In the genomic region with DNA sequence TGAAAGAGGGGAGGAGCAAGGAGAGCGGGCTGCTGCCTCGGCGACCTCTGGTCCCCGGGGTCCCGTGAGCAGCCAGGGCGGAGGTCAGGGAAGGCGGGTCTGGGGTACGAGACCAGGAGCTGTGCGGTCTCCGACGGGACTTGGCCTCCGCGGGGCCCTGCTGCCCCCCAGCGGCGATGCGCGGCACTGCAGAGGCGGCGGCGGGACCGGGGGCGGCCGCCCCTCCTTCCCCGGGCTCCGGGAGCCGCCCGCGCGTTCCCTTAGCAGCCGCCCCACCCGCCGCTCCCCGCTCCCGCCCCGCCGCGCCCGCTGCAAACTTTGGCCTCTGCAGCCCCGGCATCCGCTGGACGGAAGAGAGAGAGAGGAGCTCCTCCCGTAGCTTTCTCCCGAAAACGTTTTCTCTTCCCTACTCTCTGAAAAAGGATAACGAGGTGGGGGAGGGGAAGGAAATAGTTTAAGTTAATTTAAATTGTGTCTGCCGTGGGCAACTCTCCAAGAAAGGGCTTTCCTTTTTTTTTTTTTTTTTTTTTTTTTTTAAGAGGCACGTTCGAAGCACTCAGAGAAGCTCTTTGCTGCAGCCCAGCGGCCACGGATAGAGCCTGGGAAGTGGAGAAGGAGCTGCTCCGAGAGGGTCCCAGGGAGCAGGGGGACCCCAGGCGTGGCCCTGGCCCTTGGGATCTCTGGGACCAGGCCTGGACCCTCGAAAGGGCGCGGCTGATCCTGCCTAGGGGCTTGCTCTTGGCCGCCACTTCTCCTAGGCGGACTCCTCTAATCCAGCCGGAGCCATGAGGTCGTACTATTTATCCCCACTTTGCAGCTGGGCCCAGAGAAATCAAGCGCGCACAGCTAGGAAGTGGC, we compare ENCODE assay signal across 8 cellular contexts. TPM values are rescaled to one million over a fixed set of nuclear protein-coding genes. Genes with fewer than 3 reads are reported as not detected.
A peak's percentile ranks its signal among the peaks of the same experiment; 100 is the strongest.
DNase-seq lines count a peak whose midpoint lies in the region; TF ChIP-seq lines count a peak whose summit lies in the region.

No MANE protein-coding gene starts in this region.

- 12% methylated on average over 61 of the region's 61 CpGs for WGBS in thymus

- H3K4me3 ChIP-seq in GM12875 (ENCODE audit: low read depth, low read length) (no peak overlapping the region), SK-N-MC (peak overlapping the region; percentile 78), parathyroid adenoma (ENCODE audit: low read depth, low read length) (no peak overlapping the region), thymus (ENCODE audit: low read length) (peak overlapping the region; percentile 37)

- peak; percentile 76 for DNase-seq in HuH-7 (ENCODE audit: low spot score)
- DNase-seq in SK-N-MC (ENCODE audit: low read depth, low spot score), result peak; percentile 65
- DNase-seq in activated naive CD4-positive, alpha-beta T cell treated with anti-CD3 and anti-CD28 coated beads for 36 hours, result peak; percentile 79
- peak; percentile 92 for DNase-seq in glutamatergic neuron
- no peak for DNase-seq in NCI-H128 (lab: John Stamatoyannopoulos, UW; ENCODE audit: unreplicated experiment)

- TF ChIP-seq CTCF in GM12875 (IDR thresholded peaks at IDR 0.05; ENCODE audit: borderline replicate concordance, insufficient read depth, low read depth, low read length) (peak; percentile 99), glutamatergic neuron (IDR thresholded peaks at IDR 0.05; ENCODE audit: partially characterized antibody, unreplicated experiment) (peak; percentile 99), parathyroid adenoma (IDR thresholded peaks at IDR 0.05) (peak; percentile 65)

- no peaks in the 10 kb centered on the region for H3K27me3 Mint-ChIP-seq in activated naive CD4-positive, alpha-beta T cell treated with anti-CD3 and anti-CD28 coated beads for 36 hours (ENCODE audit: low read depth)
- peaks cover 7% of the 10 kb centered on the region for H3K27me3 Mint-ChIP-seq in glutamatergic neuron (ENCODE audit: unreplicated experiment)

- no peaks in the 10 kb centered on the region for H3K36me3 Mint-ChIP-seq in activated naive CD4-positive, alpha-beta T cell treated with anti-CD3 and anti-CD28 coated beads for 36 hours (ENCODE audit: low read depth)
- peaks cover 5% of the 10 kb centered on the region for H3K36me3 Mint-ChIP-seq in glutamatergic neuron (ENCODE audit: unreplicated experiment)

- H3K27ac ChIP-seq in SK-N-MC, result peak overlapping the region; percentile 97
- H3K27ac ChIP-seq in parathyroid adenoma, result no peak overlapping the region
- no peak overlapping the region for H3K27ac ChIP-seq in thymus (ENCODE audit: low read depth)

- peak overlapping the region; percentile 52 for H3K4me3 Mint-ChIP-seq in activated naive CD4-positive, alpha-beta T cell treated with anti-CD3 and anti-CD28 coated beads for 36 hours
- H3K4me3 Mint-ChIP-seq in glutamatergic neuron (ENCODE audit: unreplicated experiment), result peak overlapping the region; percentile 86

- H3K27me3 ChIP-seq in parathyroid adenoma (ENCODE audit: control insufficient read depth, insufficient read depth, low read length) (no peaks in the 10 kb centered on the region), thymus (ENCODE audit: control insufficient read depth, insufficient read depth) (no peaks in the 10 kb centered on the region)

- H3K4me1 Mint-ChIP-seq in activated naive CD4-positive, alpha-beta T cell treated with anti-CD3 and anti-CD28 coated beads for 36 hours (ENCODE audit: low read depth), result peaks cover 2% of the 10 kb centered on the region
- peaks cover 9% of the 10 kb centered on the region for H3K4me1 Mint-ChIP-seq in glutamatergic neuron (ENCODE audit: low read depth, unreplicated experiment)

- peak overlapping the region; percentile 60 for H2AFZ ChIP-seq in parathyroid adenoma

- intact Hi-C loops in activated naive CD4-positive, alpha-beta T cell treated with anti-CD3 and anti-CD28 coated beads for 36 hours (cut with micrococcal nuclease), result loop anchor here (1.0 to 10.0 kb wide), 3 partner anchors 147 to 1835 kb away; no protein-coding TSS in a partner anchor

- CTCF ChIA-PET in activated naive CD4-positive, alpha-beta T cell treated with anti-CD3 and anti-CD28 coated beads for 36 hours (lab: Charles Lee), result interaction anchor here (0.5 to 1.8 kb wide), 23 partner anchors 9 to 1833 kb away, joined by 3 to 5 read pairs (median 4); no protein-coding TSS in a partner anchor

- no peaks in the 10 kb centered on the region for H3K36me3 ChIP-seq in SK-N-MC (ENCODE audit: insufficient read depth, low read length)
- no peaks in the 10 kb centered on the region for H3K36me3 ChIP-seq in parathyroid adenoma (ENCODE audit: control insufficient read depth, insufficient read depth, low read length)
- H3K36me3 ChIP-seq in thymus (ENCODE audit: control insufficient read depth, insufficient read depth), result no peaks in the 10 kb centered on the region

- H3K9ac ChIP-seq in SK-N-MC (ENCODE audit: insufficient read length), result peak overlapping the region; percentile 75
- H3K9ac ChIP-seq in parathyroid adenoma, result no peak overlapping the region

- H3K9me3 ChIP-seq in SK-N-MC (ENCODE audit: low read depth, low read length) (no peaks in the 10 kb centered on the region), parathyroid adenoma (ENCODE audit: control insufficient read depth, low read length) (no peaks in the 10 kb centered on the region), thymus (ENCODE audit: control insufficient read depth) (peaks cover 1% of the 10 kb centered on the region)

- H3K4me2 ChIP-seq in parathyroid adenoma (ENCODE audit: low read length), result peak overlapping the region; percentile 64

- H3K4me1 ChIP-seq in parathyroid adenoma, result no peaks in the 10 kb centered on the region
- H3K4me1 ChIP-seq in thymus (ENCODE audit: control insufficient read depth, insufficient read depth, low read length), result peaks cover 2% of the 10 kb centered on the region

- H3K79me2 ChIP-seq in parathyroid adenoma, result no peaks in the 10 kb centered on the region

- no peak overlapping the region for H3K27ac Mint-ChIP-seq in activated naive CD4-positive, alpha-beta T cell treated with anti-CD3 and anti-CD28 coated beads for 36 hours
- no peak overlapping the region for H3K27ac Mint-ChIP-seq in glutamatergic neuron (ENCODE audit: unreplicated experiment)

- H3K9me3 Mint-ChIP-seq in activated naive CD4-positive, alpha-beta T cell treated with anti-CD3 and anti-CD28 coated beads for 36 hours, result no peaks in the 10 kb centered on the region
- H3K9me3 Mint-ChIP-seq in glutamatergic neuron (ENCODE audit: unreplicated experiment), result peaks cover 6% of the 10 kb centered on the region

RNA-seq across cellular contexts. Expression of gene C16orf82, which starts 43.2 kb away (rescaled TPM):
- not detected for total RNA-seq in activated naive CD4-positive, alpha-beta T cell treated with anti-CD3 and anti-CD28 coated beads for 36 hours
- total RNA-seq in glutamatergic neuron (ENCODE audit: unreplicated experiment), result not detected
- polyA plus RNA-seq in thymus, result 0.05 TPM

Comparison
In these comparisons a context has a peak if more than half of its experiments do, and no peak if none do; other contexts are left out.
1. H3K4me3 ChIP-seq: peak in SK-N-MC (single experiment) and thymus (single experiment); none in GM12875 (single experiment) and parathyroid adenoma (single experiment).
2. Peak in every context shown above with its lines, with median percentiles within 50 percentile points of each other: CTCF ChIP-seq.